ENCODE assay signal across 1 cellular context in the genomic region with DNA sequence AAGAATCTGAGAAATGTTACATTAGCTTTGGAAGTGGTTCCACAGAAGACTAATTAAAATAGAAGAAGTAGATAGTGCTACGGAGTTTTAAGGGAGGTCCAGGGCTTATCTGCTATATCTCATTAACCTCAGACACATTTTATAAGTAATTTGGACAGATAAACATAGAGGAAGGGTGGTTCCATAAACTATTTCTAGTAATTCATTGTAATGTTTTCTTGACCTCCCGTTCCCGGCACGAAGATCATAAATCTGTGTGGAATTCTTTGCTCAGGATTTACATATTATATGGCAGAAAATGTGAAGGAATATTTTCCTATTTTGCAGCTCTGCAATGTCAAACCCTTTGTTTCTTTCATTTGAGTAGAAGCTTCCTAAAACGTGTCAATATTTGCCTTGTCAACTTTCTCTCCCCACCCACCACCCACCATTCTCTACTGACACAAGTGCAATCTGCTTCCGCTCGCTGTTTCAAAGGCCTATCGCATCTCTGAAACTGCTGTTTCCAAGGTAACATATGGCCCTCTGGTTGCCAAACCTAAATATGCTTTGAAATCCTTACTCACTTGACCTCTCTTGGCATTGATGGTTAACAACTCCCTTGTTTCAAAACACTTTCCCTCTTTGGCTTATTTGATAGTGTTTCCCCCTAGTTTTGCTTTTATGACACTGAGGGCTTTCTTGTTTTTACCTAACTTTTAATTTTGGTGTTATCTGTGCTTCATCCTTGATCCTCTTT.
TF ChIP-seq lines count a peak whose summit lies in the region.

No MANE protein-coding gene starts in this region.

TF ChIP-seq in HepG2, 621 proteins besides CTCF, POLR2A, EP300 and RAD21 (continued from another document and continues in another):
- TF ChIP-seq, protein P1, sequence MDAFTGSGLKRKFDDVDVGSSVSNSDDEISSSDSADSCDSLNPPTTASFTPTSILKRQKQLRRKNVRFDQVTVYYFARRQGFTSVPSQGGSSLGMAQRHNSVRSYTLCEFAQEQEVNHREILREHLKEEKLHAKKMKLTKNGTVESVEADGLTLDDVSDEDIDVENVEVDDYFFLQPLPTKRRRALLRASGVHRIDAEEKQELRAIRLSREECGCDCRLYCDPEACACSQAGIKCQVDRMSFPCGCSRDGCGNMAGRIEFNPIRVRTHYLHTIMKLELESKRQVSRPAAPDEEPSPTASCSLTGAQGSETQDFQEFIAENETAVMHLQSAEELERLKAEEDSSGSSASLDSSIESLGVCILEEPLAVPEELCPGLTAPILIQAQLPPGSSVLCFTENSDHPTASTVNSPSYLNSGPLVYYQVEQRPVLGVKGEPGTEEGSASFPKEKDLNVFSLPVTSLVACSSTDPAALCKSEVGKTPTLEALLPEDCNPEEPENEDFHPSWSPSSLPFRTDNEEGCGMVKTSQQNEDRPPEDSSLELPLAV (CRISPR knock-in tag; conservative IDR thresholded peaks at IDR 0.05; ENCODE audit: low read depth) = no peak
- TF ChIP-seq ZSCAN31 (CRISPR knock-in tag; IDR thresholded peaks at IDR 0.05; ENCODE audit: low read depth) (no peak), U2AF2 (IDR thresholded peaks at IDR 0.05; ENCODE audit: low read depth, low read length) (no peak), SMAD3 (CRISPR knock-in tag; IDR thresholded peaks at IDR 0.05) (peak; percentile 59; the same call in 1 of the 2 replicates), FOXK2 (IDR thresholded peaks at IDR 0.05) (peak; percentile 83), SYNCRIP (IDR thresholded peaks at IDR 0.05; ENCODE audit: insufficient read depth, low read depth, low read length) (no peak), ZNF546 (CRISPR knock-in tag; conservative IDR thresholded peaks at IDR 0.05) (no peak), ZNF44 (CRISPR knock-in tag; IDR thresholded peaks at IDR 0.05) (no peak), SIX1 (CRISPR knock-in tag; IDR thresholded peaks at IDR 0.05; ENCODE audit: borderline replicate concordance) (peak; percentile 86; the same call in 1 of the 2 replicates), ERF (CRISPR knock-in tag; IDR thresholded peaks at IDR 0.05) (peak; percentile 95), ATF1 (CRISPR knock-in tag; IDR thresholded peaks at IDR 0.05) (0 out of 2 replicates have a peak, but pooled peaks have one; percentile 31), ZSCAN25 (CRISPR knock-in tag; IDR thresholded peaks at IDR 0.05) (no peak), KAT2B (IDR thresholded peaks at IDR 0.05; ENCODE audit: borderline replicate concordance, low read depth, low read length) (no peak), SMYD3 (CRISPR knock-in tag; IDR thresholded peaks at IDR 0.05) (no peak), ZFYVE20 (CRISPR knock-in tag; IDR thresholded peaks at IDR 0.05; ENCODE audit: borderline replicate concordance, low read depth) (no peak), ZNF441 (CRISPR knock-in tag; IDR thresholded peaks at IDR 0.05; ENCODE audit: borderline replicate concordance) (0 out of 2 replicates have a peak, but pooled peaks have one; percentile 51), RFX3 (CRISPR knock-in tag; IDR thresholded peaks at IDR 0.05) (peak; percentile 91)
- TF ChIP-seq, protein P2, sequence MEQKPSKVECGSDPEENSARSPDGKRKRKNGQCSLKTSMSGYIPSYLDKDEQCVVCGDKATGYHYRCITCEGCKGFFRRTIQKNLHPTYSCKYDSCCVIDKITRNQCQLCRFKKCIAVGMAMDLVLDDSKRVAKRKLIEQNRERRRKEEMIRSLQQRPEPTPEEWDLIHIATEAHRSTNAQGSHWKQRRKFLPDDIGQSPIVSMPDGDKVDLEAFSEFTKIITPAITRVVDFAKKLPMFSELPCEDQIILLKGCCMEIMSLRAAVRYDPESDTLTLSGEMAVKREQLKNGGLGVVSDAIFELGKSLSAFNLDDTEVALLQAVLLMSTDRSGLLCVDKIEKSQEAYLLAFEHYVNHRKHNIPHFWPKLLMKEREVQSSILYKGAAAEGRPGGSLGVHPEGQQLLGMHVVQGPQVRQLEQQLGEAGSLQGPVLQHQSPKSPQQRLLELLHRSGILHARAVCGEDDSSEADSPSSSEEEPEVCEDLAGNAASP (CRISPR knock-in tag; IDR thresholded peaks at IDR 0.05; ENCODE audit: borderline replicate concordance) = peak; percentile 92
- TF ChIP-seq, protein P3, sequence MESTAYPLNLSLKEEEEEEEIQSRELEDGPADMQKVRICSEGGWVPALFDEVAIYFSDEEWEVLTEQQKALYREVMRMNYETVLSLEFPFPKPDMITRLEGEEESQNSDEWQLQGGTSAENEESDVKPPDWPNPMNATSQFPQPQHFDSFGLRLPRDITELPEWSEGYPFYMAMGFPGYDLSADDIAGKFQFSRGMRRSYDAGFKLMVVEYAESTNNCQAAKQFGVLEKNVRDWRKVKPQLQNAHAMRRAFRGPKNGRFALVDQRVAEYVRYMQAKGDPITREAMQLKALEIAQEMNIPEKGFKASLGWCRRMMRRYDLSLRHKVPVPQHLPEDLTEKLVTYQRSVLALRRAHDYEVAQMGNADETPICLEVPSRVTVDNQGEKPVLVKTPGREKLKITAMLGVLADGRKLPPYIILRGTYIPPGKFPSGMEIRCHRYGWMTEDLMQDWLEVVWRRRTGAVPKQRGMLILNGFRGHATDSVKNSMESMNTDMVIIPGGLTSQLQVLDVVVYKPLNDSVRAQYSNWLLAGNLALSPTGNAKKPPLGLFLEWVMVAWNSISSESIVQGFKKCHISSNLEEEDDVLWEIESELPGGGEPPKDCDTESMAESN (CRISPR knock-in tag; conservative IDR thresholded peaks at IDR 0.05) = peak; percentile 50; the same call in 1 of the 2 replicates
- TF ChIP-seq, protein P4, sequence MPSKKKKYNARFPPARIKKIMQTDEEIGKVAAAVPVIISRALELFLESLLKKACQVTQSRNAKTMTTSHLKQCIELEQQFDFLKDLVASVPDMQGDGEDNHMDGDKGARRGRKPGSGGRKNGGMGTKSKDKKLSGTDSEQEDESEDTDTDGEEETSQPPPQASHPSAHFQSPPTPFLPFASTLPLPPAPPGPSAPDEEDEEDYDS (CRISPR knock-in tag; IDR thresholded peaks at IDR 0.05) = no peak
- TF ChIP-seq, protein P5, sequence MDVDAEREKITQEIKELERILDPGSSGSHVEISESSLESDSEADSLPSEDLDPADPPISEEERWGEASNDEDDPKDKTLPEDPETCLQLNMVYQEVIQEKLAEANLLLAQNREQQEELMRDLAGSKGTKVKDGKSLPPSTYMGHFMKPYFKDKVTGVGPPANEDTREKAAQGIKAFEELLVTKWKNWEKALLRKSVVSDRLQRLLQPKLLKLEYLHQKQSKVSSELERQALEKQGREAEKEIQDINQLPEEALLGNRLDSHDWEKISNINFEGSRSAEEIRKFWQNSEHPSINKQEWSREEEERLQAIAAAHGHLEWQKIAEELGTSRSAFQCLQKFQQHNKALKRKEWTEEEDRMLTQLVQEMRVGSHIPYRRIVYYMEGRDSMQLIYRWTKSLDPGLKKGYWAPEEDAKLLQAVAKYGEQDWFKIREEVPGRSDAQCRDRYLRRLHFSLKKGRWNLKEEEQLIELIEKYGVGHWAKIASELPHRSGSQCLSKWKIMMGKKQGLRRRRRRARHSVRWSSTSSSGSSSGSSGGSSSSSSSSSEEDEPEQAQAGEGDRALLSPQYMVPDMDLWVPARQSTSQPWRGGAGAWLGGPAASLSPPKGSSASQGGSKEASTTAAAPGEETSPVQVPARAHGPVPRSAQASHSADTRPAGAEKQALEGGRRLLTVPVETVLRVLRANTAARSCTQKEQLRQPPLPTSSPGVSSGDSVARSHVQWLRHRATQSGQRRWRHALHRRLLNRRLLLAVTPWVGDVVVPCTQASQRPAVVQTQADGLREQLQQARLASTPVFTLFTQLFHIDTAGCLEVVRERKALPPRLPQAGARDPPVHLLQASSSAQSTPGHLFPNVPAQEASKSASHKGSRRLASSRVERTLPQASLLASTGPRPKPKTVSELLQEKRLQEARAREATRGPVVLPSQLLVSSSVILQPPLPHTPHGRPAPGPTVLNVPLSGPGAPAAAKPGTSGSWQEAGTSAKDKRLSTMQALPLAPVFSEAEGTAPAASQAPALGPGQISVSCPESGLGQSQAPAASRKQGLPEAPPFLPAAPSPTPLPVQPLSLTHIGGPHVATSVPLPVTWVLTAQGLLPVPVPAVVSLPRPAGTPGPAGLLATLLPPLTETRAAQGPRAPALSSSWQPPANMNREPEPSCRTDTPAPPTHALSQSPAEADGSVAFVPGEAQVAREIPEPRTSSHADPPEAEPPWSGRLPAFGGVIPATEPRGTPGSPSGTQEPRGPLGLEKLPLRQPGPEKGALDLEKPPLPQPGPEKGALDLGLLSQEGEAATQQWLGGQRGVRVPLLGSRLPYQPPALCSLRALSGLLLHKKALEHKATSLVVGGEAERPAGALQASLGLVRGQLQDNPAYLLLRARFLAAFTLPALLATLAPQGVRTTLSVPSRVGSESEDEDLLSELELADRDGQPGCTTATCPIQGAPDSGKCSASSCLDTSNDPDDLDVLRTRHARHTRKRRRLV (CRISPR knock-in tag; IDR thresholded peaks at IDR 0.05) = no peak
- TF ChIP-seq, protein P6, sequence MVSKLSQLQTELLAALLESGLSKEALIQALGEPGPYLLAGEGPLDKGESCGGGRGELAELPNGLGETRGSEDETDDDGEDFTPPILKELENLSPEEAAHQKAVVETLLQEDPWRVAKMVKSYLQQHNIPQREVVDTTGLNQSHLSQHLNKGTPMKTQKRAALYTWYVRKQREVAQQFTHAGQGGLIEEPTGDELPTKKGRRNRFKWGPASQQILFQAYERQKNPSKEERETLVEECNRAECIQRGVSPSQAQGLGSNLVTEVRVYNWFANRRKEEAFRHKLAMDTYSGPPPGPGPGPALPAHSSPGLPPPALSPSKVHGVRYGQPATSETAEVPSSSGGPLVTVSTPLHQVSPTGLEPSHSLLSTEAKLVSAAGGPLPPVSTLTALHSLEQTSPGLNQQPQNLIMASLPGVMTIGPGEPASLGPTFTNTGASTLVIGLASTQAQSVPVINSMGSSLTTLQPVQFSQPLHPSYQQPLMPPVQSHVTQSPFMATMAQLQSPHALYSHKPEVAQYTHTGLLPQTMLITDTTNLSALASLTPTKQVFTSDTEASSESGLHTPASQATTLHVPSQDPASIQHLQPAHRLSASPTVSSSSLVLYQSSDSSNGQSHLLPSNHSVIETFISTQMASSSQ (IDR thresholded peaks at IDR 0.05; ENCODE audit: low read depth) = peak; percentile 75
- TF ChIP-seq, protein P6 (CRISPR knock-in tag; IDR thresholded peaks at IDR 0.05; ENCODE audit: borderline replicate concordance) = peak; percentile 87; the same call in 1 of the 2 replicates
- TF ChIP-seq, protein P7, sequence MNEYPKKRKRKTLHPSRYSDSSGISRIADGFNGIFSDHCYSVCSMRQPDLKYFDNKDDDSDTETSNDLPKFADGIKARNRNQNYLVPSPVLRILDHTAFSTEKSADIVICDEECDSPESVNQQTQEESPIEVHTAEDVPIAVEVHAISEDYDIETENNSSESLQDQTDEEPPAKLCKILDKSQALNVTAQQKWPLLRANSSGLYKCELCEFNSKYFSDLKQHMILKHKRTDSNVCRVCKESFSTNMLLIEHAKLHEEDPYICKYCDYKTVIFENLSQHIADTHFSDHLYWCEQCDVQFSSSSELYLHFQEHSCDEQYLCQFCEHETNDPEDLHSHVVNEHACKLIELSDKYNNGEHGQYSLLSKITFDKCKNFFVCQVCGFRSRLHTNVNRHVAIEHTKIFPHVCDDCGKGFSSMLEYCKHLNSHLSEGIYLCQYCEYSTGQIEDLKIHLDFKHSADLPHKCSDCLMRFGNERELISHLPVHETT (CRISPR knock-in tag; conservative IDR thresholded peaks at IDR 0.05) = no peak; the same call in 1 of the 2 replicates
- TF ChIP-seq, protein P8, sequence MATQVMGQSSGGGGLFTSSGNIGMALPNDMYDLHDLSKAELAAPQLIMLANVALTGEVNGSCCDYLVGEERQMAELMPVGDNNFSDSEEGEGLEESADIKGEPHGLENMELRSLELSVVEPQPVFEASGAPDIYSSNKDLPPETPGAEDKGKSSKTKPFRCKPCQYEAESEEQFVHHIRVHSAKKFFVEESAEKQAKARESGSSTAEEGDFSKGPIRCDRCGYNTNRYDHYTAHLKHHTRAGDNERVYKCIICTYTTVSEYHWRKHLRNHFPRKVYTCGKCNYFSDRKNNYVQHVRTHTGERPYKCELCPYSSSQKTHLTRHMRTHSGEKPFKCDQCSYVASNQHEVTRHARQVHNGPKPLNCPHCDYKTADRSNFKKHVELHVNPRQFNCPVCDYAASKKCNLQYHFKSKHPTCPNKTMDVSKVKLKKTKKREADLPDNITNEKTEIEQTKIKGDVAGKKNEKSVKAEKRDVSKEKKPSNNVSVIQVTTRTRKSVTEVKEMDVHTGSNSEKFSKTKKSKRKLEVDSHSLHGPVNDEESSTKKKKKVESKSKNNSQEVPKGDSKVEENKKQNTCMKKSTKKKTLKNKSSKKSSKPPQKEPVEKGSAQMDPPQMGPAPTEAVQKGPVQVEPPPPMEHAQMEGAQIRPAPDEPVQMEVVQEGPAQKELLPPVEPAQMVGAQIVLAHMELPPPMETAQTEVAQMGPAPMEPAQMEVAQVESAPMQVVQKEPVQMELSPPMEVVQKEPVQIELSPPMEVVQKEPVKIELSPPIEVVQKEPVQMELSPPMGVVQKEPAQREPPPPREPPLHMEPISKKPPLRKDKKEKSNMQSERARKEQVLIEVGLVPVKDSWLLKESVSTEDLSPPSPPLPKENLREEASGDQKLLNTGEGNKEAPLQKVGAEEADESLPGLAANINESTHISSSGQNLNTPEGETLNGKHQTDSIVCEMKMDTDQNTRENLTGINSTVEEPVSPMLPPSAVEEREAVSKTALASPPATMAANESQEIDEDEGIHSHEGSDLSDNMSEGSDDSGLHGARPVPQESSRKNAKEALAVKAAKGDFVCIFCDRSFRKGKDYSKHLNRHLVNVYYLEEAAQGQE (IDR thresholded peaks at IDR 0.05; ENCODE audit: borderline replicate concordance in 1 of 2, low read depth in 1 of 2, low read length in 2 of 2) = peak in 1 of 2 experiments; percentile 53; a peak in 1 of 4 replicates
- TF ChIP-seq, protein P9, sequence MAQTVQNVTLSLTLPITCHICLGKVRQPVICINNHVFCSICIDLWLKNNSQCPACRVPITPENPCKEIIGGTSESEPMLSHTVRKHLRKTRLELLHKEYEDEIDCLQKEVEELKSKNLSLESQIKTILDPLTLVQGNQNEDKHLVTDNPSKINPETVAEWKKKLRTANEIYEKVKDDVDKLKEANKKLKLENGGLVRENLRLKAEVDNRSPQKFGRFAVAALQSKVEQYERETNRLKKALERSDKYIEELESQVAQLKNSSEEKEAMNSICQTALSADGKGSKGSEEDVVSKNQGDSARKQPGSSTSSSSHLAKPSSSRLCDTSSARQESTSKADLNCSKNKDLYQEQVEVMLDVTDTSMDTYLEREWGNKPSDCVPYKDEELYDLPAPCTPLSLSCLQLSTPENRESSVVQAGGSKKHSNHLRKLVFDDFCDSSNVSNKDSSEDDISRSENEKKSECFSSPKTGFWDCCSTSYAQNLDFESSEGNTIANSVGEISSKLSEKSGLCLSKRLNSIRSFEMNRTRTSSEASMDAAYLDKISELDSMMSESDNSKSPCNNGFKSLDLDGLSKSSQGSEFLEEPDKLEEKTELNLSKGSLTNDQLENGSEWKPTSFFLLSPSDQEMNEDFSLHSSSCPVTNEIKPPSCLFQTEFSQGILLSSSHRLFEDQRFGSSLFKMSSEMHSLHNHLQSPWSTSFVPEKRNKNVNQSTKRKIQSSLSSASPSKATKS (CRISPR knock-in tag; IDR thresholded peaks at IDR 0.05) = no peak
